In the genomic region with DNA sequence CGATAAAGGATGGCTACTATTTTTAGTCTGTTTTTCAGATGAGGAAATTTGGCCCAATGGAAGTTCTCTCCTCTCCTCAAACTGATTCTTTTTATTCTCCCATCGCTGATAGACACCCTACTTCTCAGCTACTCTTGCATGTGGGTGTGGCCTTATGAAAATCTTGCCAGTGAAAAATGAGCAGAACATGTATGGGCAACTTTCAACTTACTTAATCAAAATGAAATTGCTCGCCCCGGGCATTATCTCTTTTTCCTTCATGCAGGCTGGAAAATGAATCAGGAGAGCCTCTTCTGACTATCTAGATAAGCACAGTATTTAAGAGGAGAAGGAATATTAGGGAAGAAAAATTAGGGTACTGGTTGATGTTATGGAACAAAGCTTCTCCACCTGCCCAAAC, we compare ENCODE assay signal across 22 cellular contexts.
"Had no signal": no experiment of that assay in that cellular context is flagged by ENCODE, and none has a peak within 500 bp of the region (broad histone marks: within the 10 kb centered on the region; RNA-seq: fewer than 3 reads in every experiment).

No MANE protein-coding gene starts in this region.

- H3K36me3 Mint-ChIP-seq: naive thymus-derived CD8-positive, alpha-beta T cell; stimulated activated naive B cell treated with anti-CD40 and anti-IgM and Interleukin-4, amounts not matched to agents 10 μg/mL and 1 μg/mL and 100 μg/mL, for 72 hours had no signal

- H3K4me3 ChIP-seq: coronary artery, gastrocnemius medialis, ovary, psoas muscle, sigmoid colon, thoracic aorta, tibial nerve, upper lobe of left lung had no signal

- H3K4me3 Mint-ChIP-seq: naive thymus-derived CD8-positive, alpha-beta T cell; nephron progenitor cell; stimulated activated naive B cell treated with anti-CD40 and anti-IgM and Interleukin-4, amounts not matched to agents 10 μg/mL and 1 μg/mL and 100 μg/mL, for 72 hours; stimulated activated naive CD8-positive, alpha-beta T cell treated with anti-CD3 and anti-CD28 coated beads, Interleukin-15, Interleukin-2, amounts not matched to agents 100 ng/mL and 50 ng/mL, for 24 hours had no signal

- ATAC-seq: gastrocnemius medialis; left lobe of liver; naive thymus-derived CD8-positive, alpha-beta T cell; psoas muscle; right cardiac atrium; stimulated activated naive B cell treated with anti-CD40 and anti-IgM and Interleukin-4, amounts not matched to agents 10 μg/mL and 1 μg/mL and 100 μg/mL, for 72 hours had no signal

- H3K27ac ChIP-seq: coronary artery, gastrocnemius medialis, ovary, psoas muscle, sigmoid colon, thoracic aorta, tibial nerve, upper lobe of left lung had no signal

- H3K4me1 ChIP-seq: gastrocnemius medialis, psoas muscle, sigmoid colon, tibial nerve, upper lobe of left lung had no signal

- H3K27ac Mint-ChIP-seq: naive thymus-derived CD8-positive, alpha-beta T cell; nephron progenitor cell; stimulated activated naive B cell treated with anti-CD40 and anti-IgM and Interleukin-4, amounts not matched to agents 10 μg/mL and 1 μg/mL and 100 μg/mL, for 72 hours; stimulated activated naive CD8-positive, alpha-beta T cell treated with anti-CD3 and anti-CD28 coated beads, Interleukin-15, Interleukin-2, amounts not matched to agents 100 ng/mL and 50 ng/mL, for 24 hours had no signal

- DNase-seq: dermis blood vessel endothelial cell; effector memory CD4-positive, alpha-beta T cell; gastrocnemius medialis; head of caudate nucleus; kidney; naive thymus-derived CD8-positive, alpha-beta T cell; nephron progenitor cell; occipital lobe; ovary; posterior cingulate gyrus; psoas muscle; right cardiac atrium; sigmoid colon; stimulated activated CD4-positive, alpha-beta T cell treated with anti-CD3 and anti-CD28 coated beads, Interleukin-2, amount 100 ng/mL, for 24 hours; stimulated activated CD4-positive, alpha-beta T cell treated with anti-CD3 and anti-CD28 coated beads, Interleukin-4, amount 100 ng/mL, for 24 hours; stimulated activated naive B cell treated with anti-CD40 and anti-IgM and Interleukin-4, amounts not matched to agents 10 μg/mL and 1 μg/mL and 100 μg/mL, for 72 hours; upper lobe of left lung had no signal

- H3K9me3 Mint-ChIP-seq: nephron progenitor cell had no signal

- H3K27me3 ChIP-seq: gastrocnemius medialis, ovary, sigmoid colon, tibial nerve, upper lobe of left lung had no signal

- H3K36me3 ChIP-seq: gastrocnemius medialis, ovary, sigmoid colon, thoracic aorta, tibial nerve, upper lobe of left lung had no signal

- H3K9me3 ChIP-seq: gastrocnemius medialis, ovary, sigmoid colon, thoracic aorta, tibial nerve, upper lobe of left lung had no signal

- H3K4me1 Mint-ChIP-seq: naive thymus-derived CD8-positive, alpha-beta T cell; nephron progenitor cell; stimulated activated naive B cell treated with anti-CD40 and anti-IgM and Interleukin-4, amounts not matched to agents 10 μg/mL and 1 μg/mL and 100 μg/mL, for 72 hours had no signal

- H3K27me3 Mint-ChIP-seq: naive thymus-derived CD8-positive, alpha-beta T cell; stimulated activated naive B cell treated with anti-CD40 and anti-IgM and Interleukin-4, amounts not matched to agents 10 μg/mL and 1 μg/mL and 100 μg/mL, for 72 hours; stimulated activated naive CD8-positive, alpha-beta T cell treated with anti-CD3 and anti-CD28 coated beads, Interleukin-15, Interleukin-2, amounts not matched to agents 100 ng/mL and 50 ng/mL, for 24 hours had no signal
